ENCODE assay signal across 21 cellular contexts in genomic region chr16:24423332-24423731, GRCh38.
"Had no signal": no experiment of that assay in that cellular context is flagged by ENCODE, and none has a peak within 500 bp of the region (broad histone marks: within the 10 kb centered on the region; RNA-seq: fewer than 3 reads in every experiment).

No MANE protein-coding gene starts in this region.

- FAIRE-seq: endothelial cell of umbilical vein, kidney, urothelium cell line had no signal

- H3K36me3 ChIP-seq: left ventricle myocardium inferior, lower lobe of right lung, ovary, suprapubic skin, thyroid gland had no signal

- H3K4me1 ChIP-seq: foreskin keratinocyte, left ventricle myocardium inferior, lower lobe of right lung, suprapubic skin, thyroid gland had no signal

- H3K4me3 ChIP-seq: left ventricle myocardium inferior, lower lobe of right lung, ovary, smooth muscle cell, suprapubic skin, thyroid gland had no signal

- DNase-seq: dermis blood vessel endothelial cell; erythroblast; foreskin keratinocyte; immature natural killer cell; kidney; left cardiac atrium; left ventricle myocardium inferior; lower lobe of right lung; natural killer cell; nucleus accumbens; ovary; right cardiac atrium; stimulated activated CD4-positive, alpha-beta T cell treated with anti-CD3 and anti-CD28 coated beads, Interleukin-4, amount 100 ng/mL, for 1 hour; stimulated activated CD8-positive, alpha-beta memory T cell treated with anti-CD3 and anti-CD28 coated beads, Interleukin-4, amount 100 ng/mL, for 48 hours; stimulated activated naive CD8-positive, alpha-beta T cell treated with anti-CD3 and anti-CD28 coated beads, Interleukin-15, Interleukin-2, amounts not matched to agents 100 U/mL and 50 U/mL, for 24 hours; thyroid gland had no signal

- H3K27ac ChIP-seq: foreskin keratinocyte, left ventricle myocardium inferior, lower lobe of right lung, ovary, suprapubic skin, thyroid gland had no signal

- H3K27me3 ChIP-seq: foreskin keratinocyte, ovary, suprapubic skin, thyroid gland had no signal

- ATAC-seq: foreskin keratinocyte; left cardiac atrium; lower lobe of right lung; natural killer cell; right cardiac atrium; stimulated activated effector memory CD8-positive, alpha-beta T cell treated with anti-CD3 and anti-CD28 coated beads, Interleukin-12 subunit alpha, Interleukin-12 subunit beta, amount 100 ng/mL, for 72 hours; stimulated activated naive CD8-positive, alpha-beta T cell treated with anti-CD3 and anti-CD28 coated beads, Interleukin-15, Interleukin-2, amounts not matched to agents 100 U/mL and 50 U/mL, for 24 hours had no signal

- H3K9me3 ChIP-seq: lower lobe of right lung, ovary, suprapubic skin, thyroid gland had no signal
